8 cellular contexts compared by ENCODE assay signal in the genomic region with DNA sequence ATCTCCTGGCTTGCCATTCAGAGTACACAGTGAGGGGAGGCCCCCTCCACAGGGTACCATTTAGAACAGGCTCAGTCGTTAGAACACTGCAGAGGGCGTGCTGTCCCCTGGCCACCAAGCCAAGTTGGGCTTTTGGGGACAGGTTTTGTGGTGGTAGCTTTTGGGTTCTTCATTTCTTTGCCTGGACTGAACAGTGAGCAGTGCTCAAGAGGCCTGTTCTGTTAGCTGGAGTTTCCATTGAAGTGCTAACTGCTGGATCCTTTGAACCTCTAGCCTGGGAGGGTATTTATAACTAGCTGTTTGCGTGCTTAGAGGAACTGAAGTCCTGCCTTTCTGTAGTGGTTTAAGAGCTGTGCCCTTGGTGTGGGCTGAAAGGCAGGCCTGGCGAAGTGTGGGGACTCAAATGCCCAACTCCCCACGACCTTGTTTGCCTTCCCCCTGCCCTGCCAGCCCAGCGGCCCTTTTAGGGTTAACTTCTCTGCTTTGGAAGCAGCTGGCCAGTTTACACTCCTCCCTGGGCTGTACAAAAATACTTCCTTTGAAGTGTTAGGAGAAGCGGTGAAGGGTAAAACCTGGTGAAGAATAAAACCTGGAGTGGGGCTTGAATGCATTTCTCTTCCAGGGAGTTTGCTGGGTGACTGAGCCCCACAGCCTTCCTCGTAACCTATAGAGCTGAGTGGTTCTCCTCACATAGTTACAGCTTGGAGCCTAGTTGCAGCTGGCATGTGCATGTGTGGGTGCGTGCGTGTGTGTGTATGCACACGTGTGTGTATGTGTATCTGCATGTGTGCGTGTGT. TPM values are rescaled to one million over a fixed set of nuclear protein-coding genes. Genes with fewer than 3 reads are reported as not detected.
DNase-seq lines count a peak whose midpoint lies in the region; ATAC-seq and TF ChIP-seq lines count a peak whose summit lies in the region.

No MANE protein-coding gene starts in this region.

- H3K27ac ChIP-seq in prostate gland: peak overlapping the region; percentile 68 to 69

- H3K36me3 ChIP-seq in prostate gland: no peaks in the 10 kb centered on the region

- no peaks in the 10 kb centered on the region for H3K27me3 ChIP-seq in prostate gland (replicated peaks; ENCODE audit: insufficient read depth)

- peaks cover 12% of the 10 kb centered on the region for H3K4me1 ChIP-seq in prostate gland (replicated peaks)

- TF ChIP-seq CTCF in fibroblast of the aortic adventitia (IDR thresholded peaks at IDR 0.05; ENCODE audit: insufficient read depth, low read length) (no peak), prostate gland (IDR thresholded peaks at IDR 0.05) (no peak)

- TF ChIP-seq POLR2A in prostate gland (IDR thresholded peaks at IDR 0.05): no peak

- in situ Hi-C loops in G401 (cut with HindIII; ENCODE audit: low sequenced_read_pairs): no loop called here

- no peaks in the 10 kb centered on the region for H3K9me3 ChIP-seq in prostate gland

- intact Hi-C loops in prostate gland (cut with DNase I): no loop called here

- H3K4me3 ChIP-seq in fibroblast of the aortic adventitia (ENCODE audit: low read depth, low read length) (no peak overlapping the region), prostate gland (no peak overlapping the region)

- ATAC-seq in HG02588 (IDR thresholded peaks at IDR 0.05; ENCODE audit: unreplicated experiment) (no peak), GM18873 (IDR thresholded peaks at IDR 0.05; ENCODE audit: low FRiP score, unreplicated experiment) (no peak)

- WGBS in prostate gland: 16% methylated on average over 12 of the region's 12 CpGs

- DNase-seq in G401 (ENCODE audit: low spot score) (peak; percentile 78), NCI-H526 treated with DMSO at 0.1 percent for 48 hours (lab: John Stamatoyannopoulos, UW) (peak; percentile 18), fibroblast of the aortic adventitia (ENCODE audit: low read depth) (peak; percentile 44), prostate gland (ENCODE audit: low spot score) (no peak), activated T-cell treated with anti-CD3 and anti-CD28 coated beads for 4 hours (no peak)
- DNase-seq in effector CD4-positive, alpha-beta T cell: no peak

RNA-seq across cellular contexts. Expression of a gene that starts 34.6 kb away (rescaled TPM):
- total RNA-seq in G401 (2014; rRNA removed; shearing (Covaris generic)): 11.9 and 13.8 TPM in 2 replicates
- total RNA-seq in fibroblast of the aortic adventitia (ENCODE audit: low replicate concordance) (3.4 and 4.4 TPM in 2 replicates), prostate gland (10 to 100 TPM; 38.5 to 46.1 TPM)

Comparison
In these comparisons a context has a peak if more than half of its experiments do, and no peak if none do; other contexts are left out.
1. DNase-seq: peak in G401 (single experiment), NCI-H526 treated with DMSO at 0.1 percent for 48 hours (single experiment) and fibroblast of the aortic adventitia (single experiment); none in prostate gland (single experiment), activated T-cell treated with anti-CD3 and anti-CD28 coated beads for 4 hours (single experiment) and effector CD4-positive, alpha-beta T cell (single experiment).